ENCODE assay signal across 9 cellular contexts in genomic region chr19:40594657-40595077, GRCh38. TPM values are rescaled to one million over a fixed set of nuclear protein-coding genes. Genes with fewer than 3 reads are reported as not detected.
DNase-seq lines count a peak whose midpoint lies in the region; ATAC-seq, FAIRE-seq and TF ChIP-seq lines count a peak whose summit lies in the region.
"Had no signal": no experiment of that assay in that cellular context is flagged by ENCODE, and none has a peak within 500 bp of the region (broad histone marks: within the 10 kb centered on the region; RNA-seq: fewer than 3 reads in every experiment).

No MANE protein-coding gene starts in this region.

- no peak for FAIRE-seq in H54 (lab: Jason Lieb, UNC)

- CTCF ChIA-PET in activated CD8-positive, alpha-beta T cell treated with anti-CD3 and anti-CD28 coated beads for 36 hours (lab: Charles Lee) = interaction anchor here (1.8 to 4.2 kb wide), 2 partner anchors 40 to 130 kb away, joined by 5 to 22 read pairs; no protein-coding TSS in a partner anchor

- no peaks in the 10 kb centered on the region for H3K9me3 Mint-ChIP-seq in activated CD8-positive, alpha-beta T cell treated with anti-CD3 and anti-CD28 coated beads for 36 hours
- H3K9me3 Mint-ChIP-seq in activated naive CD8-positive, alpha-beta T cell treated with anti-CD3 and anti-CD28 coated beads, Interleukin-2, amount 50 U/mL, for 24 hours = no peaks in the 10 kb centered on the region

- peak; percentile 18 for ATAC-seq in activated CD8-positive, alpha-beta T cell treated with anti-CD3 and anti-CD28 coated beads for 36 hours
- ATAC-seq in HG03442 (IDR thresholded peaks at IDR 0.05; ENCODE audit: unreplicated experiment) (no peak), HG03045 (IDR thresholded peaks at IDR 0.05; ENCODE audit: unreplicated experiment) (no peak)
- no peak for ATAC-seq in activated naive CD8-positive, alpha-beta T cell treated with anti-CD3 and anti-CD28 coated beads, Interleukin-2, amount 50 U/mL, for 24 hours

- TF ChIP-seq POLR2A in H54 (IDR thresholded peaks at IDR 0.05; ENCODE audit: low read depth, low read length) = no peak

- in situ Hi-C loops in HAP-1 (cut with MboI; ENCODE audit: low sequenced_read_pairs) = no loop called here

- intact Hi-C loops in activated CD8-positive, alpha-beta T cell treated with anti-CD3 and anti-CD28 coated beads for 36 hours (cut with micrococcal nuclease) = loop anchor here (5.0 to 10.0 kb wide), 2 partner anchors 67 to 310 kb away; partner anchors contain the start of gene AKT2

- no peak overlapping the region for H3K4me3 Mint-ChIP-seq in activated CD8-positive, alpha-beta T cell treated with anti-CD3 and anti-CD28 coated beads for 36 hours
- H3K4me3 Mint-ChIP-seq in activated naive CD8-positive, alpha-beta T cell treated with anti-CD3 and anti-CD28 coated beads, Interleukin-2, amount 50 U/mL, for 24 hours = no peak overlapping the region

- no peaks in the 10 kb centered on the region for H3K9me3 ChIP-seq in HAP-1

- no peak overlapping the region for H3K4me3 ChIP-seq in HAP-1

- POLR2A ChIA-PET in activated CD8-positive, alpha-beta T cell treated with anti-CD3 and anti-CD28 coated beads for 36 hours (lab: Charles Lee) = interaction anchor here (0.8 to 1.8 kb wide), 2 partner anchors 9 to 15 kb away, joined by 3 to 5 read pairs; no protein-coding TSS in a partner anchor

- H3K27me3 ChIP-seq in HAP-1 (ENCODE audit: low read depth) = no peaks in the 10 kb centered on the region

- no peak overlapping the region for H3K27ac Mint-ChIP-seq in activated CD8-positive, alpha-beta T cell treated with anti-CD3 and anti-CD28 coated beads for 36 hours
- no peak overlapping the region for H3K27ac Mint-ChIP-seq in activated naive CD8-positive, alpha-beta T cell treated with anti-CD3 and anti-CD28 coated beads, Interleukin-2, amount 50 U/mL, for 24 hours

- DNase-seq in Ammon's horn (ENCODE audit: low spot score) (peak; percentile 57), H54 (ENCODE audit: insufficient read length, low spot score) (peak; percentile 92), kidney glomerular epithelial cell (lab: John Stamatoyannopoulos, UW) (peak; percentile 21), HAP-1 (ENCODE audit: low spot score in 2 of 2) (no peak)
- DNase-seq in activated CD8-positive, alpha-beta T cell treated with anti-CD3 and anti-CD28 coated beads for 36 hours = no peak
- DNase-seq in activated naive CD8-positive, alpha-beta T cell treated with anti-CD3 and anti-CD28 coated beads, Interleukin-2, amount 50 U/mL, for 24 hours = no peak
- DNase-seq: NCI-H510A had no signal

- H3K27me3 Mint-ChIP-seq in activated CD8-positive, alpha-beta T cell treated with anti-CD3 and anti-CD28 coated beads for 36 hours = peaks cover 25% of the 10 kb centered on the region
- H3K27me3 Mint-ChIP-seq in activated naive CD8-positive, alpha-beta T cell treated with anti-CD3 and anti-CD28 coated beads, Interleukin-2, amount 50 U/mL, for 24 hours = peaks cover 34% of the 10 kb centered on the region

- no peak for TF ChIP-seq CTCF in activated CD8-positive, alpha-beta T cell treated with anti-CD3 and anti-CD28 coated beads for 36 hours (IDR thresholded peaks at IDR 0.05)

- no peaks in the 10 kb centered on the region for H3K36me3 Mint-ChIP-seq in activated CD8-positive, alpha-beta T cell treated with anti-CD3 and anti-CD28 coated beads for 36 hours (ENCODE audit: low read depth)
- no peaks in the 10 kb centered on the region for H3K36me3 Mint-ChIP-seq in activated naive CD8-positive, alpha-beta T cell treated with anti-CD3 and anti-CD28 coated beads, Interleukin-2, amount 50 U/mL, for 24 hours (ENCODE audit: low read depth)

- H3K36me3 ChIP-seq in HAP-1 (replicated peaks) = no peaks in the 10 kb centered on the region

- H3K4me1 Mint-ChIP-seq in activated CD8-positive, alpha-beta T cell treated with anti-CD3 and anti-CD28 coated beads for 36 hours (ENCODE audit: low read depth) = peaks cover 31% of the 10 kb centered on the region
- peaks cover 34% of the 10 kb centered on the region for H3K4me1 Mint-ChIP-seq in activated naive CD8-positive, alpha-beta T cell treated with anti-CD3 and anti-CD28 coated beads, Interleukin-2, amount 50 U/mL, for 24 hours

- peaks cover 18% of the 10 kb centered on the region for H3K4me1 ChIP-seq in HAP-1

RNA-seq across cellular contexts. Expression of gene LTBP4, which starts 6.5 kb away (rescaled TPM):
- 100 to 1,000 TPM; 117 to 121 TPM for total RNA-seq in activated CD8-positive, alpha-beta T cell treated with anti-CD3 and anti-CD28 coated beads for 36 hours

RNA-seq across cellular contexts. Expression of gene SHKBP1, which starts 18.0 kb away (rescaled TPM):
- total RNA-seq in activated CD8-positive, alpha-beta T cell treated with anti-CD3 and anti-CD28 coated beads for 36 hours = 10 to 100 TPM; 82.8 to 89.3 TPM

Comparison
In these comparisons a context has a peak if more than half of its experiments do, and no peak if none do; other contexts are left out.
1. DNase-seq: peak in Ammon's horn (single experiment), H54 (single experiment) and kidney glomerular epithelial cell (single experiment); none in activated CD8-positive, alpha-beta T cell treated with anti-CD3 and anti-CD28 coated beads for 36 hours (single experiment), activated naive CD8-positive, alpha-beta T cell treated with anti-CD3 and anti-CD28 coated beads, Interleukin-2, amount 50 U/mL, for 24 hours (single experiment) and HAP-1 (0 of 2).